Comparison of ENCODE assay signal across 21 cellular contexts in genomic region chrX:20740443-20740842, GRCh38.
"Had no signal": no experiment of that assay in that cellular context is flagged by ENCODE, and none has a peak within 500 bp of the region (broad histone marks: within the 10 kb centered on the region; RNA-seq: fewer than 3 reads in every experiment).

No MANE protein-coding gene starts in this region.

- H3K27ac Mint-ChIP-seq: activated naive CD4-positive, alpha-beta T cell treated with anti-CD3 and anti-CD28 coated beads, Interleukin-2, amount 10 ng/mL, durations not matched to agents 7 days and 5 days; activated naive CD8-positive, alpha-beta T cell treated with anti-CD3 and anti-CD28 coated beads, Interleukin-2, amount 50 U/mL, for 24 hours; nephron; stimulated activated naive B cell treated with anti-CD40 and anti-IgM and Interleukin-4, amounts not matched to agents 10 μg/mL and 1 μg/mL and 100 μg/mL, for 72 hours had no signal

- H3K36me3 Mint-ChIP-seq: activated naive CD4-positive, alpha-beta T cell treated with anti-CD3 and anti-CD28 coated beads, Interleukin-2, amount 10 ng/mL, durations not matched to agents 7 days and 5 days; stimulated activated naive B cell treated with anti-CD40 and anti-IgM and Interleukin-4, amounts not matched to agents 10 μg/mL and 1 μg/mL and 100 μg/mL, for 72 hours had no signal

- H3K4me1 ChIP-seq: colonic mucosa, lower lobe of right lung had no signal

- ATAC-seq: activated naive CD8-positive, alpha-beta T cell treated with anti-CD3 and anti-CD28 coated beads, Interleukin-2, amount 50 U/mL, for 24 hours; left colon; lower lobe of right lung; stimulated activated naive B cell treated with anti-CD40 and anti-IgM and Interleukin-4, amounts not matched to agents 10 μg/mL and 1 μg/mL and 100 μg/mL, for 72 hours had no signal

- DNase-seq: activated CD4-positive, alpha-beta T cell treated with anti-CD3 and anti-CD28 coated beads, Interleukin-2, amount 50 U/mL, for 1 hour; activated CD8-positive, alpha-beta memory T cell treated with anti-CD3 and anti-CD28 coated beads for 24 hours; activated CD8-positive, alpha-beta memory T cell treated with anti-CD3 and anti-CD28 coated beads, Interleukin-2, amount 50 U/mL, for 48 hours; activated effector memory CD4-positive, alpha-beta T cell treated with Interleukin-2 at 50 U/mL for 16 hours; activated naive CD4-positive, alpha-beta T cell treated with anti-CD3 and anti-CD28 coated beads, Interleukin-2, amount 10 ng/mL, durations not matched to agents 7 days and 5 days; activated naive CD8-positive, alpha-beta T cell treated with anti-CD3 and anti-CD28 coated beads, Interleukin-2, amount 50 U/mL, for 24 hours; activated T-cell treated with anti-CD3 and anti-CD28 coated beads, Interleukin-2, amount 50 U/mL, for 48 hours; anterior cingulate cortex; brain microvascular endothelial cell; central memory CD4-positive, alpha-beta T cell; colonic mucosa; islet precursor cell; left colon; lower lobe of right lung; midbrain; retina; stimulated activated naive B cell treated with anti-CD40 and anti-IgM and Interleukin-4, amounts not matched to agents 10 μg/mL and 1 μg/mL and 100 μg/mL, for 72 hours; T-helper 9 cell had no signal

- H3K27ac ChIP-seq: brain microvascular endothelial cell, colonic mucosa, lower lobe of right lung, thoracic aorta had no signal

- H3K9me3 ChIP-seq: colonic mucosa, lower lobe of right lung, thoracic aorta had no signal

- H3K36me3 ChIP-seq: brain microvascular endothelial cell, colonic mucosa, lower lobe of right lung, thoracic aorta had no signal

- H3K4me1 Mint-ChIP-seq: activated naive CD4-positive, alpha-beta T cell treated with anti-CD3 and anti-CD28 coated beads, Interleukin-2, amount 10 ng/mL, durations not matched to agents 7 days and 5 days; activated naive CD8-positive, alpha-beta T cell treated with anti-CD3 and anti-CD28 coated beads, Interleukin-2, amount 50 U/mL, for 24 hours; stimulated activated naive B cell treated with anti-CD40 and anti-IgM and Interleukin-4, amounts not matched to agents 10 μg/mL and 1 μg/mL and 100 μg/mL, for 72 hours had no signal

- H3K9me3 Mint-ChIP-seq: activated naive CD4-positive, alpha-beta T cell treated with anti-CD3 and anti-CD28 coated beads, Interleukin-2, amount 10 ng/mL, durations not matched to agents 7 days and 5 days; activated naive CD8-positive, alpha-beta T cell treated with anti-CD3 and anti-CD28 coated beads, Interleukin-2, amount 50 U/mL, for 24 hours; nephron had no signal

- FAIRE-seq: endothelial cell of umbilical vein had no signal

- H3K27me3 Mint-ChIP-seq: activated naive CD4-positive, alpha-beta T cell treated with anti-CD3 and anti-CD28 coated beads, Interleukin-2, amount 10 ng/mL, durations not matched to agents 7 days and 5 days; stimulated activated naive B cell treated with anti-CD40 and anti-IgM and Interleukin-4, amounts not matched to agents 10 μg/mL and 1 μg/mL and 100 μg/mL, for 72 hours had no signal

- H3K4me3 ChIP-seq: colonic mucosa, lower lobe of right lung, thoracic aorta had no signal

- H3K27me3 ChIP-seq: brain microvascular endothelial cell, colonic mucosa had no signal

- H3K4me3 Mint-ChIP-seq: activated naive CD4-positive, alpha-beta T cell treated with anti-CD3 and anti-CD28 coated beads, Interleukin-2, amount 10 ng/mL, durations not matched to agents 7 days and 5 days; activated naive CD8-positive, alpha-beta T cell treated with anti-CD3 and anti-CD28 coated beads, Interleukin-2, amount 50 U/mL, for 24 hours; nephron; stimulated activated naive B cell treated with anti-CD40 and anti-IgM and Interleukin-4, amounts not matched to agents 10 μg/mL and 1 μg/mL and 100 μg/mL, for 72 hours had no signal
